21 cellular contexts compared by ENCODE assay signal in genomic region chr2:235358981-235359471, GRCh38.
A peak's percentile ranks its signal among the peaks of the same experiment; 100 is the strongest.
DNase-seq lines count a peak whose midpoint lies in the region; ATAC-seq and TF ChIP-seq lines count a peak whose summit lies in the region.
"Had no signal": no experiment of that assay in that cellular context is flagged by ENCODE, and none has a peak within 500 bp of the region (broad histone marks: within the 10 kb centered on the region; RNA-seq: fewer than 3 reads in every experiment).

No MANE protein-coding gene starts in this region.

- peak; percentile 4 for DNase-seq in activated CD8-positive, alpha-beta T cell treated with anti-CD3 and anti-CD28 coated beads for 36 hours
- no peak for DNase-seq in activated CD8-positive, alpha-beta T cell treated with anti-CD3 and anti-CD28 coated beads, Interleukin-2, amount 10 ng/mL, durations not matched to agents 7 days and 5 days
- DNase-seq in NCI-H226 (peak; percentile 83), astrocyte of the spinal cord (ENCODE audit: low read depth, low spot score) (peak; percentile 60), renal cortical epithelial cell (ENCODE audit: low read depth) (peak; percentile 58), KG1 (lab: John Stamatoyannopoulos, UW) (no peak), foreskin melanocyte (no peak), ureter (ENCODE audit: low spot score) (no peak)
- DNase-seq: activated CD4-positive, CD25-positive, alpha-beta regulatory T cell treated with anti-CD3 and anti-CD28 coated beads, Interleukin-2, amount 50 U/mL, for 72 hours; erythroblast; NCI-H1436; NCI-H82; nephron progenitor cell; stimulated activated CD4-positive, alpha-beta T cell treated with anti-CD3 and anti-CD28 coated beads, Interleukin-4, amount 100 ng/mL, for 1 hour; T-helper 9 cell had no signal

- no peak overlapping the region for H3K4me3 Mint-ChIP-seq in activated CD8-positive, alpha-beta T cell treated with anti-CD3 and anti-CD28 coated beads for 36 hours
- no peak overlapping the region for H3K4me3 Mint-ChIP-seq in activated CD8-positive, alpha-beta T cell treated with anti-CD3 and anti-CD28 coated beads, Interleukin-2, amount 10 ng/mL, durations not matched to agents 7 days and 5 days
- H3K4me3 Mint-ChIP-seq: nephron progenitor cell had no signal

- POLR2A ChIA-PET in activated CD8-positive, alpha-beta T cell treated with anti-CD3 and anti-CD28 coated beads for 36 hours (lab: Charles Lee) = no interaction called here
- POLR2A ChIA-PET in activated CD8-positive, alpha-beta T cell treated with anti-CD3 and anti-CD28 coated beads, Interleukin-2, amount 10 ng/mL, durations not matched to agents 7 days and 5 days (lab: Charles Lee) = no interaction called here

- no peak for ATAC-seq in activated CD8-positive, alpha-beta T cell treated with anti-CD3 and anti-CD28 coated beads for 36 hours
- no peak for ATAC-seq in activated CD8-positive, alpha-beta T cell treated with anti-CD3 and anti-CD28 coated beads, Interleukin-2, amount 10 ng/mL, durations not matched to agents 7 days and 5 days
- ATAC-seq: Panc1, SK-N-SH treated with all-trans-retinoic acid at 6 μM for 48 hours had no signal

- no peak for TF ChIP-seq CTCF in activated CD8-positive, alpha-beta T cell treated with anti-CD3 and anti-CD28 coated beads for 36 hours (IDR thresholded peaks at IDR 0.05)
- no peak for TF ChIP-seq CTCF in astrocyte of the spinal cord (IDR thresholded peaks at IDR 0.05; ENCODE audit: low read depth, low read length)

- peaks cover 2% of the 10 kb centered on the region for H3K27me3 Mint-ChIP-seq in activated CD8-positive, alpha-beta T cell treated with anti-CD3 and anti-CD28 coated beads for 36 hours
- no peaks in the 10 kb centered on the region for H3K27me3 Mint-ChIP-seq in activated CD8-positive, alpha-beta T cell treated with anti-CD3 and anti-CD28 coated beads, Interleukin-2, amount 10 ng/mL, durations not matched to agents 7 days and 5 days (ENCODE audit: low read depth)

- in situ Hi-C loops in astrocyte of the spinal cord (cut with HindIII; ENCODE audit: low sequenced_read_pairs) = no loop called here

- no peak overlapping the region for H3K4me3 ChIP-seq in astrocyte of the spinal cord (ENCODE audit: low read depth, low read length)
- H3K4me3 ChIP-seq: BLaER1, smooth muscle cell, vagina had no signal

- H3K9me3 Mint-ChIP-seq in activated CD8-positive, alpha-beta T cell treated with anti-CD3 and anti-CD28 coated beads for 36 hours = no peaks in the 10 kb centered on the region
- H3K9me3 Mint-ChIP-seq in activated CD8-positive, alpha-beta T cell treated with anti-CD3 and anti-CD28 coated beads, Interleukin-2, amount 10 ng/mL, durations not matched to agents 7 days and 5 days (ENCODE audit: insufficient read depth) = no peaks in the 10 kb centered on the region
- H3K9me3 Mint-ChIP-seq: activated T-helper 2 cell treated with anti-CD3 and anti-CD28 coated beads, Interferon-gamma antibody, Interleukin-2, Interleukin-4, amounts not matched to agents 10 μg/mL and 5 μg/mL and 100 μg/mL, durations not matched to agents 14 hours and 24 hours and 36 hours; nephron progenitor cell had no signal

- intact Hi-C loops in activated CD8-positive, alpha-beta T cell treated with anti-CD3 and anti-CD28 coated beads for 36 hours (cut with micrococcal nuclease) = no loop called here

- CTCF ChIA-PET in activated CD8-positive, alpha-beta T cell treated with anti-CD3 and anti-CD28 coated beads for 36 hours (lab: Charles Lee) = no interaction called here
- CTCF ChIA-PET in activated CD8-positive, alpha-beta T cell treated with anti-CD3 and anti-CD28 coated beads, Interleukin-2, amount 10 ng/mL, durations not matched to agents 7 days and 5 days (lab: Charles Lee) = no interaction called here

- H3K4me1 Mint-ChIP-seq in activated CD8-positive, alpha-beta T cell treated with anti-CD3 and anti-CD28 coated beads for 36 hours (ENCODE audit: low read depth) = no peaks in the 10 kb centered on the region
- H3K4me1 Mint-ChIP-seq in activated CD8-positive, alpha-beta T cell treated with anti-CD3 and anti-CD28 coated beads, Interleukin-2, amount 10 ng/mL, durations not matched to agents 7 days and 5 days (ENCODE audit: low read depth) = no peaks in the 10 kb centered on the region

- no peak overlapping the region for H3K27ac Mint-ChIP-seq in activated CD8-positive, alpha-beta T cell treated with anti-CD3 and anti-CD28 coated beads for 36 hours
- H3K27ac Mint-ChIP-seq in activated CD8-positive, alpha-beta T cell treated with anti-CD3 and anti-CD28 coated beads, Interleukin-2, amount 10 ng/mL, durations not matched to agents 7 days and 5 days = no peak overlapping the region
- H3K27ac Mint-ChIP-seq: activated T-helper 2 cell treated with anti-CD3 and anti-CD28 coated beads, Interferon-gamma antibody, Interleukin-2, Interleukin-4, amounts not matched to agents 10 μg/mL and 5 μg/mL and 100 μg/mL, durations not matched to agents 14 hours and 24 hours and 36 hours; nephron progenitor cell had no signal

- no peaks in the 10 kb centered on the region for H3K36me3 Mint-ChIP-seq in activated CD8-positive, alpha-beta T cell treated with anti-CD3 and anti-CD28 coated beads for 36 hours (ENCODE audit: low read depth)
- H3K36me3 Mint-ChIP-seq in activated CD8-positive, alpha-beta T cell treated with anti-CD3 and anti-CD28 coated beads, Interleukin-2, amount 10 ng/mL, durations not matched to agents 7 days and 5 days (ENCODE audit: low read depth) = no peaks in the 10 kb centered on the region

Comparison
In these comparisons a context has a peak if more than half of its experiments do, and no peak if none do; other contexts are left out.
1. DNase-seq: peak in activated CD8-positive, alpha-beta T cell treated with anti-CD3 and anti-CD28 coated beads for 36 hours (single experiment), NCI-H226 (single experiment), astrocyte of the spinal cord (single experiment) and renal cortical epithelial cell (single experiment); none in activated CD8-positive, alpha-beta T cell treated with anti-CD3 and anti-CD28 coated beads, Interleukin-2, amount 10 ng/mL, durations not matched to agents 7 days and 5 days (single experiment), KG1 (single experiment), foreskin melanocyte (single experiment) and ureter (single experiment).